15 cellular contexts compared by ENCODE assay signal in genomic region chr17:76995352-76996105, GRCh38.
DNase-seq lines count a peak whose midpoint lies in the region; ATAC-seq and TF ChIP-seq lines count a peak whose summit lies in the region.
"Had no signal": no experiment of that assay in that cellular context is flagged by ENCODE, and none has a peak within 500 bp of the region (broad histone marks: within the 10 kb centered on the region; RNA-seq: fewer than 3 reads in every experiment).

No MANE protein-coding gene starts in this region.

- DNase-seq in CD4-positive, alpha-beta T cell: no peak
- DNase-seq in H7: peak; percentile 81
- DNase-seq in NCI-H748 (lab: John Stamatoyannopoulos, UW; ENCODE audit: unreplicated experiment): peak; percentile 76
- no peak for DNase-seq in medulla oblongata (ENCODE audit: extremely low spot score)
- no peak for DNase-seq in NK-92 treated with Interleukin-12 subunit alpha and Interleukin-12 subunit beta, amount 100 ng/mL, for 24 hours (lab: John Stamatoyannopoulos, UW)
- DNase-seq: Karpas-422, left lung, NCI-H510A had no signal

- TF ChIP-seq POLR2A in GM18505 (IDR thresholded peaks at IDR 0.05; ENCODE audit: borderline replicate concordance, extremely low read depth, insufficient read depth, insufficient read length): no peak

- H3K9me3 Mint-ChIP-seq in CD4-positive, alpha-beta T cell: no peaks in the 10 kb centered on the region

- H3K4me3 Mint-ChIP-seq in CD4-positive, alpha-beta T cell: peak overlapping the region; percentile 30

- H3K27me3 ChIP-seq in CD4-positive, alpha-beta T cell (ENCODE audit: control insufficient read depth, insufficient read depth, low read length): no peaks in the 10 kb centered on the region
- H3K27me3 ChIP-seq in H7 (ENCODE audit: control insufficient read depth, insufficient read depth, low read length) (no peaks in the 10 kb centered on the region), iPS-18a (ENCODE audit: control insufficient read depth, insufficient read depth, low read length) (no peaks in the 10 kb centered on the region)

- H3K4me3 ChIP-seq in H7 (ENCODE audit: insufficient read depth, low read depth, low read length) (no peak overlapping the region), iPS-18a (ENCODE audit: low read length) (peak overlapping the region; percentile 35)
- H3K4me3 ChIP-seq: gastroesophageal sphincter, left lung, skin epidermis, suprapubic skin had no signal

- ATAC-seq in CD4-positive, alpha-beta T cell (ENCODE audit: poor library complexity): no peak
- ATAC-seq in GM18505 (IDR thresholded peaks at IDR 0.05; ENCODE audit: unreplicated experiment): no peak
- ATAC-seq: gastroesophageal sphincter, left lung, Right ventricle myocardium inferior had no signal

- POLR2A ChIA-PET in CD4-positive, alpha-beta T cell (lab: Charles Lee): interaction anchor here (1.0 to 4.9 kb wide), 4 partner anchors 13 to 71 kb away, joined by 3 to 25 read pairs (median 12); no protein-coding TSS in a partner anchor

- peak overlapping the region; percentile 45 for H3K9ac ChIP-seq in iPS-18a (ENCODE audit: low read length)

- peaks cover 32% of the 10 kb centered on the region for H3K4me1 ChIP-seq in iPS-18a (ENCODE audit: control insufficient read depth, low read depth, low read length)
- H3K4me1 ChIP-seq: gastroesophageal sphincter, left lung, suprapubic skin had no signal

- no peaks in the 10 kb centered on the region for H3K36me3 ChIP-seq in H7 (replicated peaks; ENCODE audit: control insufficient read depth, insufficient read depth, low read length)
- H3K36me3 ChIP-seq in iPS-18a (ENCODE audit: control insufficient read depth, low read depth, low read length): no peaks in the 10 kb centered on the region
- H3K36me3 ChIP-seq: gastroesophageal sphincter, left lung, suprapubic skin had no signal

- peaks cover 59% of the 10 kb centered on the region for H3K4me1 Mint-ChIP-seq in CD4-positive, alpha-beta T cell (ENCODE audit: low read depth)

- peak overlapping the region; percentile 86 for H3K27ac Mint-ChIP-seq in CD4-positive, alpha-beta T cell

- no peak for TF ChIP-seq CTCF in CD4-positive, alpha-beta T cell (IDR thresholded peaks at IDR 0.05)

- H3K36me3 Mint-ChIP-seq in CD4-positive, alpha-beta T cell (ENCODE audit: low read depth): no peaks in the 10 kb centered on the region

- no peaks in the 10 kb centered on the region for H3K9me3 ChIP-seq in CD4-positive, alpha-beta T cell (ENCODE audit: control insufficient read depth, low read length)
- H3K9me3 ChIP-seq in iPS-18a (ENCODE audit: control insufficient read depth, low read depth, low read length): no peaks in the 10 kb centered on the region
- H3K9me3 ChIP-seq: Caco-2, gastroesophageal sphincter, left lung, suprapubic skin had no signal

- H3K27ac ChIP-seq in CD4-positive, alpha-beta T cell (ENCODE audit: low read depth, low read length): no peak overlapping the region
- H3K27ac ChIP-seq in iPS-18a (ENCODE audit: low read length): peak overlapping the region; percentile 59
- H3K27ac ChIP-seq: gastroesophageal sphincter, suprapubic skin had no signal

- intact Hi-C loops in CD4-positive, alpha-beta T cell (cut with DNase I, micrococcal nuclease): no loop called here

- CTCF ChIA-PET in CD4-positive, alpha-beta T cell (lab: Charles Lee): no interaction called here

- no peaks in the 10 kb centered on the region for H3K27me3 Mint-ChIP-seq in CD4-positive, alpha-beta T cell

Comparison
In these comparisons a context has a peak if more than half of its experiments do, and no peak if none do; other contexts are left out.
1. DNase-seq: peak in H7 (single experiment) and NCI-H748 (single experiment); none in CD4-positive, alpha-beta T cell (0 of 10), medulla oblongata (single experiment) and NK-92 treated with Interleukin-12 subunit alpha and Interleukin-12 subunit beta, amount 100 ng/mL, for 24 hours (single experiment).